23 cellular contexts compared by ENCODE assay signal in the genomic region with DNA sequence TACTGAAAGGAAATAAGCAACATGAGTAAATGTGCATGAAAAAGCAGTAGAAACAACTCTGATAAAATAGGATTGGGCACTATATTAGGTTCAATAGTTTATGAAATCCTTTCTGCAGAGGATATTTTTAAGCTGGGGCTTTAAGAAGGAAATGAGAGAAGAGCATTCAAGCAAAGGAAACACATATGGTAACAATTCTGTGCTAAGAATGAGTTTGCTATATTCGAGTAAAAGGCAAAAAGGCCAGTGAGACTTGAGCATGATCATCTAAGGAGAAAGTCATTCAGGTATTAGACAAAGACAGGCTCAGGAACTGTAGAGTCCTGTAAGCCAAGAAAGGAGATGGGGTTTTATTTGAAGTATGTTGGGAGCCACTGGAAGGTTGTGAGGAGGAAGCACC.
"Had no signal": no experiment of that assay in that cellular context is flagged by ENCODE, and none has a peak within 500 bp of the region (broad histone marks: within the 10 kb centered on the region; RNA-seq: fewer than 3 reads in every experiment).

No MANE protein-coding gene starts in this region.

- H3K27me3 ChIP-seq: gastroesophageal sphincter, heart left ventricle, sigmoid colon, spleen, tibial artery, uterus had no signal

- H3K36me3 ChIP-seq: gastroesophageal sphincter, heart left ventricle, left ventricle myocardium inferior, sigmoid colon, spleen, tibial artery, uterus had no signal

- H3K4me1 ChIP-seq: gastroesophageal sphincter, heart left ventricle, left ventricle myocardium inferior, spleen, tibial artery, uterus had no signal

- H3K4me3 ChIP-seq: gastroesophageal sphincter, heart left ventricle, left ventricle myocardium inferior, sigmoid colon, spleen, tibial artery, uterus had no signal

- H3K9me3 ChIP-seq: gastroesophageal sphincter, heart left ventricle, left ventricle myocardium inferior, sigmoid colon, spleen, tibial artery, uterus had no signal

- DNase-seq: activated CD4-positive, alpha-beta T cell treated with anti-CD3 and anti-CD28 coated beads, Interleukin-2, amount 50 U/mL, for 1 hour; activated CD4-positive, CD25-positive, alpha-beta regulatory T cell treated with anti-CD3 and anti-CD28 coated beads, Interleukin-2, amount 50 U/mL, for 72 hours; activated CD8-positive, alpha-beta memory T cell treated with anti-CD3 and anti-CD28 coated beads for 24 hours; activated CD8-positive, alpha-beta memory T cell treated with anti-CD3 and anti-CD28 coated beads, Interleukin-2, amount 50 U/mL, for 48 hours; activated effector memory CD4-positive, alpha-beta T cell treated with anti-CD3 and anti-CD28 coated beads, Interleukin-2, amount 50 U/mL, for 16 hours; activated T-cell treated with anti-CD3 and anti-CD28 coated beads, Interleukin-2, amount 50 U/mL, for 72 hours; endodermal cell; heart left ventricle; kidney glomerular epithelial cell; left ventricle myocardium inferior; mammary epithelial cell; nephron progenitor cell; occipital lobe; posterior cingulate gyrus; sigmoid colon; spleen; stimulated activated naive B cell treated with anti-CD40 and anti-IgM and Interleukin-4, amounts not matched to agents 10 μg/mL and 1 μg/mL and 100 μg/mL, for 72 hours; T-helper 2 cell; tibial artery; uterus had no signal

- ATAC-seq: activated T-cell treated with anti-CD3 and anti-CD28 coated beads, Interleukin-2, amount 50 U/mL, for 72 hours; gastroesophageal sphincter; heart left ventricle; stimulated activated naive B cell treated with anti-CD40 and anti-IgM and Interleukin-4, amounts not matched to agents 10 μg/mL and 1 μg/mL and 100 μg/mL, for 72 hours had no signal

- H3K27ac ChIP-seq: epithelial cell of prostate, gastroesophageal sphincter, heart left ventricle, left ventricle myocardium inferior, sigmoid colon, spleen, tibial artery, uterus, VCaP had no signal
